Comparison of ENCODE assay signal across 28 cellular contexts in genomic region chr15:50778089-50778488, GRCh38. TPM values are rescaled to one million over a fixed set of nuclear protein-coding genes. Genes with fewer than 3 reads are reported as not detected.
DNase-seq lines count a peak whose midpoint lies in the region; ATAC-seq and TF ChIP-seq lines count a peak whose summit lies in the region.
"Had no signal": no experiment of that assay in that cellular context is flagged by ENCODE, and none has a peak within 500 bp of the region (broad histone marks: within the 10 kb centered on the region; RNA-seq: fewer than 3 reads in every experiment).

No MANE protein-coding gene starts in this region.

- no peak overlapping the region for H4K91ac ChIP-seq in trophoblast cell (ENCODE audit: low read depth, low read length)

- H4K12ac ChIP-seq in trophoblast cell (ENCODE audit: low read depth, low read length), result no peak overlapping the region

- H3K14ac ChIP-seq in trophoblast cell (ENCODE audit: low read length), result no peak overlapping the region

- no peaks in the 10 kb centered on the region for H3K79me1 ChIP-seq in trophoblast cell (ENCODE audit: low read length)

- H3K18ac ChIP-seq in trophoblast cell (ENCODE audit: low read length), result no peak overlapping the region

- no peak overlapping the region for H2AFZ ChIP-seq in trophoblast cell (ENCODE audit: insufficient read depth, low read length, poor library complexity)

- ATAC-seq in body of pancreas (peak; percentile 94), GM18498 (IDR thresholded peaks at IDR 0.05; ENCODE audit: unreplicated experiment) (no peak)

- no peak for TF ChIP-seq POLR2A in body of pancreas (IDR thresholded peaks at IDR 0.05)

- no peak overlapping the region for H2BK12ac ChIP-seq in trophoblast cell (ENCODE audit: low read length)

- H2BK5ac ChIP-seq in trophoblast cell (ENCODE audit: low read depth, low read length, poor library complexity), result no peak overlapping the region

- H3K4me1 ChIP-seq in body of pancreas (peaks cover 19% of the 10 kb centered on the region), trophoblast cell (ENCODE audit: control insufficient read depth in 1 of 2, insufficient read depth in 2 of 2, low read length in 2 of 2) (peaks cover 0 to 1% of the 10 kb centered on the region in 2 experiments)
- H3K4me1 ChIP-seq: BLaER1, SJSA1 had no signal

- peak overlapping the region; percentile 34 for H3K27ac ChIP-seq in C4-2B
- H3K27ac ChIP-seq in body of pancreas, result no peak overlapping the region
- no peak overlapping the region for H3K27ac ChIP-seq in trophoblast cell (ENCODE audit: low read depth, low read length)
- H3K27ac ChIP-seq: BLaER1, KMS-11, SJSA1 had no signal

- no peak overlapping the region for H3K4ac ChIP-seq in trophoblast cell (ENCODE audit: low read depth, low read length)

- intact Hi-C loops in body of pancreas (cut with DNase I), result no loop called here

- no peak overlapping the region for H3K9ac ChIP-seq in trophoblast cell (ENCODE audit: low read length)
- H3K9ac ChIP-seq: BLaER1, KMS-11 had no signal

- no peak overlapping the region for H3K4me2 ChIP-seq in trophoblast cell (ENCODE audit: low read length)
- H3K4me2 ChIP-seq: BLaER1, KMS-11 had no signal

- no peaks in the 10 kb centered on the region for H3K36me3 ChIP-seq in body of pancreas (replicated peaks in 1 of 2; ENCODE audit: insufficient read depth in 1 of 2, low read depth in 2 of 2)
- no peaks in the 10 kb centered on the region for H3K36me3 ChIP-seq in trophoblast cell (ENCODE audit: control insufficient read depth in 1 of 2, insufficient read depth in 2 of 2, low read length in 2 of 2)
- H3K36me3 ChIP-seq: BLaER1, SJSA1 had no signal

- no peak overlapping the region for H3K4me3 ChIP-seq in body of pancreas
- H3K4me3 ChIP-seq in trophoblast cell (ENCODE audit: low read depth, low read length), result no peak overlapping the region
- H3K4me3 ChIP-seq: BLaER1, SJSA1 had no signal

- no peak for TF ChIP-seq CTCF in C4-2B (conservative IDR thresholded peaks at IDR 0.05)
- TF ChIP-seq CTCF in body of pancreas (IDR thresholded peaks at IDR 0.05), result no peak

- DNase-seq in body of pancreas, result peak; percentile 24 to 55 (median 39)
- peak; percentile 18 for DNase-seq in left kidney (ENCODE audit: low read depth, low spot score)
- peak; percentile 19 to 57 for DNase-seq in trophoblast cell
- no peak for DNase-seq in nucleus accumbens (lab: John Stamatoyannopoulos, UW)
- DNase-seq in activated CD4-positive, alpha-beta T cell treated with anti-CD3 and anti-CD28 coated beads for 4 hours, result no peak
- no peak for DNase-seq in GOT3 (lab: John Stamatoyannopoulos, UW)
- DNase-seq: Caco-2; CD4-positive, alpha-beta T cell; DMS 273 treated with DMSO at 0.1 percent for 48 hours; DMS79; EL; GDM1; HCEC 1CT; NCI-H1092; NCI-H1417 treated with DMSO at 0.1 percent for 48 hours; NCI-H1694 treated with DMSO at 0.1 percent for 48 hours; NCI-H2081; NCI-H2171; NCI-H226; NCI-H510A; NCI-H69; Right ventricle myocardium superior; RPMI8226 had no signal

- no peaks in the 10 kb centered on the region for H3K79me2 ChIP-seq in trophoblast cell (ENCODE audit: control insufficient read depth, insufficient read depth, low read length, poor library complexity)

- no peak overlapping the region for H2AK5ac ChIP-seq in trophoblast cell (ENCODE audit: low read length)

- WGBS in body of pancreas, 2 donors, result 13 to 23% methylated on average over 5 of the region's 5 CpGs
- WGBS in trophoblast cell (ENCODE audit: extremely low coverage, insufficient coverage, insufficient read length), result no CpG with 5 or more reads among the region's 5 CpGs

- no peak overlapping the region for H4K8ac ChIP-seq in trophoblast cell (ENCODE audit: low read depth, low read length)

- H2BK120ac ChIP-seq in trophoblast cell (ENCODE audit: insufficient read depth, low read length, poor library complexity), result no peak overlapping the region

- H3K23ac ChIP-seq in trophoblast cell (ENCODE audit: low read length), result no peak overlapping the region

- H3K9me3 ChIP-seq in body of pancreas (no peaks in the 10 kb centered on the region), trophoblast cell (ENCODE audit: insufficient read depth, low read depth, low read length) (no peaks in the 10 kb centered on the region)
- H3K9me3 ChIP-seq: BLaER1, Caco-2, SJSA1 had no signal

- H3K27me3 ChIP-seq in body of pancreas, result no peaks in the 10 kb centered on the region
- H3K27me3 ChIP-seq in trophoblast cell (ENCODE audit: insufficient read depth, low read length), result no peaks in the 10 kb centered on the region
- H3K27me3 ChIP-seq: BLaER1, SJSA1 had no signal

RNA-seq across cellular contexts. Expression of gene SPPL2A, which starts 12.6 kb away (rescaled TPM):
- total RNA-seq in body of pancreas, result 100 to 1,000 TPM in 1 of 2 donors, 10 to 100 TPM in 1; 83.8 to 105 TPM
- 56.0 and 59.8 TPM in 2 replicates for polyA plus RNA-seq in trophoblast cell (2013)

Comparison
In these comparisons a context has a peak if more than half of its experiments do, and no peak if none do; other contexts are left out.
1. DNase-seq: peak in body of pancreas (4 of 4), left kidney (single experiment) and trophoblast cell (2 of 2); none in nucleus accumbens (0 of 56), activated CD4-positive, alpha-beta T cell treated with anti-CD3 and anti-CD28 coated beads for 4 hours (0 of 2) and GOT3 (single experiment).